15 cellular contexts compared by ENCODE assay signal in genomic region chr11:76648061-76648460, GRCh38. TPM values are rescaled to one million over a fixed set of nuclear protein-coding genes. Genes with fewer than 3 reads are reported as not detected.
DNase-seq lines count a peak whose midpoint lies in the region; ATAC-seq lines count a peak whose summit lies in the region.
"Had no signal": no experiment of that assay in that cellular context is flagged by ENCODE, and none has a peak within 500 bp of the region (broad histone marks: within the 10 kb centered on the region; RNA-seq: fewer than 3 reads in every experiment).

No MANE protein-coding gene starts in this region.

- DNase-seq in activated CD8-positive, alpha-beta memory T cell treated with anti-CD3 and anti-CD28 coated beads, Interleukin-2, amount 50 U/mL, for 48 hours, result peak; percentile 10
- DNase-seq in activated CD8-positive, alpha-beta memory T cell treated with anti-CD3 and anti-CD28 coated beads, Interleukin-2, amount 50 U/mL, for 4 hours, result no peak
- DNase-seq in left lobe of liver (ENCODE audit: low spot score) (peak; percentile 22), iPS-NIHi7 (ENCODE audit: extremely low spot score) (no peak)
- peak; percentile 19 for DNase-seq in stimulated activated CD8-positive, alpha-beta memory T cell treated with anti-CD3 and anti-CD28 coated beads, Interleukin-4, amount 100 ng/mL, for 48 hours
- DNase-seq: C1 segment of cervical spinal cord; CD8-positive, alpha-beta T cell; COR-L47; DND-41; GF-D8; GOT3; H9 had no signal

- ATAC-seq in left lobe of liver, result no peak
- no peak for ATAC-seq in HG03521 (IDR thresholded peaks at IDR 0.05; ENCODE audit: unreplicated experiment)
- ATAC-seq in HG03520 (IDR thresholded peaks at IDR 0.05; ENCODE audit: unreplicated experiment), result no peak
- ATAC-seq: CD8-positive, alpha-beta T cell had no signal

RNA-seq across cellular contexts. Expression of gene LRRC32, which starts 22.5 kb away (rescaled TPM):
- total RNA-seq in left lobe of liver, result 10.5 TPM
- total RNA-seq: A172 had no signal

Comparison
In these comparisons a context has a peak if more than half of its experiments do, and no peak if none do; other contexts are left out.
1. DNase-seq: peak in activated CD8-positive, alpha-beta memory T cell treated with anti-CD3 and anti-CD28 coated beads, Interleukin-2, amount 50 U/mL, for 48 hours (single experiment), left lobe of liver (single experiment) and stimulated activated CD8-positive, alpha-beta memory T cell treated with anti-CD3 and anti-CD28 coated beads, Interleukin-4, amount 100 ng/mL, for 48 hours (single experiment); none in activated CD8-positive, alpha-beta memory T cell treated with anti-CD3 and anti-CD28 coated beads, Interleukin-2, amount 50 U/mL, for 4 hours (single experiment) and iPS-NIHi7 (single experiment).